In the genomic region with DNA sequence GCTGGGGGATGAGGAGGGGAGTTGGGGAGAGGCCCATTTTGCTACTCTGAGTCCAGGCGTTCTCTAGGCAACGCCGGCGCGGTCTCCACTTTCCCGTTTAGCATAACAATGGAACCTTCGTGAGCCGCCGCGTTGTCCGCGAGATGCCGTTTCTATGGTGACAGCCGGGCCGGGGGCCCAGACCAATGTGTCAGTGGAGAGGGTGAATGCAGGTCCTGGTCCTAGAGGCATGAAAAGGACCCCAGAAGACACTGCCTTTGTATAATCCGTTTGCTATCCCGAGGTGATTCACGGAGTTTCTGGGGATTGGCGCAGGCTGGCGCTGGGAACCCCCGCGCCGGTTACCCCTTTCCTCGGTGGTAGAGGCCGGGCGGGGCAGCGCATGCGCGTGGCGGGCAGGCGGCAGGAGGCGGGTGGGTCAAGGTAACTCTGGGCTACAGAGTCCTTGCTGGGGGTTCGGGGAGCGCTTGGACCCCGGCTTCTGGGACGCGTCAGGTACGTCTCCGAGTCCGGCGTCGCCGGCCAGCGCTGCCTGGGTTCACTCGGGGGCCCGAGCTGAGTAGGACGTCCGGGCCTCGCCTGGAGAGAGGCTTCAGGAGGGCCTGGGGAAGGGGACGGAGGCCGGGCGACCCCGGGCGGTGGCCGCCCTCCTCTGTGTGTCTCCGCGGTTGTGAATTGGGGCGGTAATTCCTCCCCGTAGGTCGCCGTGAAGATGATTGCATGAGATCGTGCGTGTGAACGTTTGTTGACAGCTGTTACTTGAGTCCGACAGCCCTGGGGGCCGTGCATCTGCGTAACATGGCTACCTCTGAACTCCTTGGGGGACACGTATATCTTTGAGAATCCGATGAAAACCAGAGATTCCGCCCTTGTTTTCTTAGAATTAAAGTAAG, we compare ENCODE assay signal across 8 cellular contexts. TPM values are rescaled to one million over a fixed set of nuclear protein-coding genes. Genes with fewer than 3 reads are reported as not detected.
A peak's percentile ranks its signal among the peaks of the same experiment; 100 is the strongest.
DNase-seq lines count a peak whose midpoint lies in the region; ATAC-seq and TF ChIP-seq lines count a peak whose summit lies in the region.

A gene (plus strand): TSS at position 383 of the 893 bp plus-strand sequence. CDS start 11,417 bp downstream, outside the sequence.
A gene (minus strand): TSS at position 137 of the 893 bp plus-strand sequence. CDS start 6,224 bp downstream, outside the sequence.

- DNase-seq in NCI-H146 (lab: John Stamatoyannopoulos, UW) (peak; percentile 88), T-helper 1 cell (peak; percentile 73 to 82 (median 80)), amniotic stem cell (lab: John Stamatoyannopoulos, UW) (peak; percentile 80), left cardiac atrium (peak; percentile 93), posterior cingulate gyrus (peak; percentile 80 to 98 (median 90)), type B pancreatic cell (ENCODE audit: extremely low spot score, unreplicated experiment) (peak; percentile 90)

- H3K4me1 Mint-ChIP-seq in type B pancreatic cell (ENCODE audit: unreplicated experiment) = peaks cover 17% of the 10 kb centered on the region

- H3K36me3 Mint-ChIP-seq in type B pancreatic cell = peaks cover 9% of the 10 kb centered on the region

- ATAC-seq in HG02852 (IDR thresholded peaks at IDR 0.05; ENCODE audit: unreplicated experiment) (peak; percentile 67), left cardiac atrium (peak; percentile 96 to 98)

- H3K9me3 Mint-ChIP-seq in type B pancreatic cell = no peaks in the 10 kb centered on the region

- intact Hi-C loops in left cardiac atrium (cut with DNase I) = no loop called here
- intact Hi-C loops in posterior cingulate gyrus (cut with DNase I) = loop anchor here (5.0 kb wide), 1 partner anchor 154 kb away; no protein-coding TSS in a partner anchor

- H3K4me3 Mint-ChIP-seq in type B pancreatic cell = peak within 1 kb of the TSS; percentile 97

- no peak for TF ChIP-seq CTCF in GM12875 (IDR thresholded peaks at IDR 0.05; ENCODE audit: borderline replicate concordance, insufficient read depth, low read depth, low read length)
- no peak for TF ChIP-seq CTCF in type B pancreatic cell (conservative IDR thresholded peaks at IDR 0.05)

- H3K27me3 Mint-ChIP-seq in type B pancreatic cell = no peaks in the 10 kb centered on the region

- H3K27ac Mint-ChIP-seq in type B pancreatic cell = peak within 1 kb of the TSS; percentile 100

- peak within 1 kb of the TSS; percentile 91 for H3K4me3 ChIP-seq in GM12875 (ENCODE audit: low read depth, low read length)

RNA-seq across cellular contexts. Expression of the first gene that starts in this region (rescaled TPM):
- total RNA-seq in left cardiac atrium = 10 to 100 TPM; 36.0 to 39.1 TPM
- total RNA-seq in type B pancreatic cell (ENCODE audit: low replicate concordance) = 48.9 and 53.5 TPM in 2 replicates

RNA-seq across cellular contexts. Expression of the second gene that starts in this region (rescaled TPM):
- total RNA-seq in left cardiac atrium = under 1 TPM; 0.44 to 0.68 TPM
- total RNA-seq in type B pancreatic cell (ENCODE audit: low replicate concordance) = 5.0 and 11.2 TPM in 2 replicates

Comparison
In these comparisons a context has a peak if more than half of its experiments do, and no peak if none do; other contexts are left out.
1. Peak in every context shown above with its lines: DNase-seq, ATAC-seq and H3K4me3 ChIP-seq.